Comparison of ENCODE assay signal across 8 cellular contexts in the genomic region with DNA sequence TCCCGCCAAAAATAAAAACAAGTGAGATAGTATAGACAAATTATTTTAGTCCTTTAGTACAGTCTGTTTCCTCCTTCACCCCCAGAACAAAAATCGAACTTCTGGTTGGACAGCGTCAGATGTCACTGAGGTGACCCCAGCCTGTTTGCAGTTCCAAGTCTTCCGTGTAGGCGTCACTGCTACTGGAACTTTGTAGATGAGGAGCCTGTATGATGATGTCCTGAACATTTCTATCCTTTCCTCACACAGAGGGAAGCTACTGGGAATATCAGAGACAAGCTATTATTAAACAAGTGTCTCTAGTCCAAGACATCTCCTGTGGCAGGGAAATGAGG. TPM values are rescaled to one million over a fixed set of nuclear protein-coding genes. Genes with fewer than 3 reads are reported as not detected.
DNase-seq lines count a peak whose midpoint lies in the region; ATAC-seq and TF ChIP-seq lines count a peak whose summit lies in the region.

No MANE protein-coding gene starts in this region.

- H3K36me3 ChIP-seq in SK-N-SH (replicated peaks in 1 of 2; ENCODE audit: control insufficient read depth in 1 of 2, insufficient read depth in 2 of 2, low read length in 1 of 2) (peaks cover 8 to 21% of the 10 kb centered on the region in 2 experiments), neuron (ENCODE audit: insufficient read depth, low read length) (peaks cover 7% of the 10 kb centered on the region)

- no peak; the same call in 1 of the 2 replicates for TF ChIP-seq CTCF in SK-N-SH (IDR thresholded peaks at IDR 0.05)

- peak overlapping the region; percentile 95 for H3K27ac Mint-ChIP-seq in activated T-cell treated with anti-CD3 and anti-CD28 coated beads, Interleukin-2, amount 50 U/mL, for 24 hours

- no peak overlapping the region for H2AFZ ChIP-seq in SK-N-SH (ENCODE audit: low read depth)
- H2AFZ ChIP-seq in neuron (ENCODE audit: low read depth, low read length) = no peak overlapping the region

- H3K4me1 Mint-ChIP-seq in activated T-cell treated with anti-CD3 and anti-CD28 coated beads, Interleukin-2, amount 50 U/mL, for 24 hours (ENCODE audit: low read depth) = peaks cover 65% of the 10 kb centered on the region

- peaks cover 39% of the 10 kb centered on the region for H3K36me3 Mint-ChIP-seq in activated T-cell treated with anti-CD3 and anti-CD28 coated beads, Interleukin-2, amount 50 U/mL, for 24 hours (ENCODE audit: low read depth)

- H3K27me3 ChIP-seq in SK-N-SH (ENCODE audit: insufficient read depth) = no peaks in the 10 kb centered on the region
- H3K27me3 ChIP-seq in neuron (ENCODE audit: insufficient read depth, low read length) = no peaks in the 10 kb centered on the region

- CTCF ChIA-PET in SK-N-SH (lab: Yijun Ruan, JAX) = interaction anchor here (0.7 to 20.5 kb wide), 12 partner anchors 11 to 206 kb away, joined by 3 to 1002 read pairs (median 4); partner anchors contain the start of genes CUEDC1, MRPS23 and SRSF1

- POLR2A ChIA-PET in SK-N-SH (lab: Yijun Ruan, JAX) = interaction anchor here (1.0 to 1.6 kb wide), 11 partner anchors 17 to 139 kb away, joined by 3 to 10 read pairs (median 5); partner anchors contain the start of genes CUEDC1, DYNLL2, MRPS23 and SRSF1

- TF ChIP-seq POLR2A in erythroblast (IDR thresholded peaks at IDR 0.05; ENCODE audit: low read length) = no peak

- H3K79me2 ChIP-seq in SK-N-SH (ENCODE audit: insufficient read depth) = peaks cover 38% of the 10 kb centered on the region

- WGBS in SK-N-SH (ENCODE audit: low lambda C conversion rate) = 12% methylated on average over 5 of the region's 5 CpGs

- no peaks in the 10 kb centered on the region for H3K27me3 Mint-ChIP-seq in activated T-cell treated with anti-CD3 and anti-CD28 coated beads, Interleukin-2, amount 50 U/mL, for 24 hours

- DNase-seq in activated T-cell treated with anti-CD3 and anti-CD28 coated beads, Interleukin-2, amount 50 U/mL, for 24 hours = no peak
- no peak for DNase-seq in activated T-cell treated with anti-CD3 and anti-CD28 coated beads, Interleukin-2, amount 50 U/mL, for 48 hours
- DNase-seq in SK-N-SH (peak; percentile 63), erythroblast (lab: John Stamatoyannopoulos, UW) (peak; percentile 48 to 59), COR-L47 (lab: John Stamatoyannopoulos, UW) (no peak)

- H3K4me3 Mint-ChIP-seq in activated T-cell treated with anti-CD3 and anti-CD28 coated beads, Interleukin-2, amount 50 U/mL, for 24 hours = peak overlapping the region; percentile 85

- no peaks in the 10 kb centered on the region for H3K9me3 ChIP-seq in SK-N-SH
- H3K9me3 ChIP-seq in neuron (ENCODE audit: low read length) = no peaks in the 10 kb centered on the region

- H3K9me2 ChIP-seq in SK-N-SH = no peaks in the 10 kb centered on the region

- H3F3A ChIP-seq in SK-N-SH (replicated peaks; ENCODE audit: insufficient read depth) = peaks cover 67% of the 10 kb centered on the region

- peak overlapping the region; percentile 96 to 100 for H3K27ac ChIP-seq in SK-N-SH (ENCODE audit: low read depth in 2 of 2, low read length in 1 of 2)

- peaks cover 21% of the 10 kb centered on the region for H4K20me1 ChIP-seq in SK-N-SH (ENCODE audit: insufficient read depth)

- TF ChIP-seq EP300 in SK-N-SH (IDR thresholded peaks at IDR 0.05; ENCODE audit: borderline replicate concordance in 1 of 2, low read depth in 1 of 2, low read length in 1 of 2) = no peak

- H3K9ac ChIP-seq in SK-N-SH = peak overlapping the region; percentile 98

- peak overlapping the region; percentile 78 to 98 for H3K4me3 ChIP-seq in SK-N-SH (ENCODE audit: low read depth in 2 of 2, low read length in 1 of 2)
- peak overlapping the region; percentile 75 for H3K4me3 ChIP-seq in neuron (ENCODE audit: low read length)

- ATAC-seq in GM21526 (IDR thresholded peaks at IDR 0.05; ENCODE audit: low FRiP score, unreplicated experiment) (no peak), GM21619 (IDR thresholded peaks at IDR 0.05; ENCODE audit: unreplicated experiment) (no peak)

- peak overlapping the region; percentile 86 for H3K4me2 ChIP-seq in SK-N-SH

- peak; percentile 32; the same call in 1 of the 2 replicates for TF ChIP-seq RAD21 in SK-N-SH (IDR thresholded peaks at IDR 0.05; ENCODE audit: low read length)

- no peaks in the 10 kb centered on the region for H3K9me3 Mint-ChIP-seq in activated T-cell treated with anti-CD3 and anti-CD28 coated beads, Interleukin-2, amount 50 U/mL, for 24 hours

- H3K4me1 ChIP-seq in SK-N-SH (ENCODE audit: control insufficient read depth in 1 of 2, insufficient read depth in 2 of 2, low read depth in 1 of 2, low read length in 1 of 2) = peaks cover 17 to 49% of the 10 kb centered on the region in 2 experiments
- H3K4me1 ChIP-seq in neuron (ENCODE audit: insufficient read depth, low read length) = peaks cover 45% of the 10 kb centered on the region

TF ChIP-seq in SK-N-SH, 30 proteins besides CTCF, POLR2A, EP300 and RAD21:
- 0 out of 2 replicates have a peak, but pooled peaks have one; percentile 48 for TF ChIP-seq REST (IDR thresholded peaks at IDR 0.05; ENCODE audit: low read depth, low read length)
- no peak for TF ChIP-seq NFIC (IDR thresholded peaks at IDR 0.05; ENCODE audit: borderline replicate concordance)
- peak; percentile 21; the same call in 1 of the 2 replicates for TF ChIP-seq SMC3 (IDR thresholded peaks at IDR 0.05; ENCODE audit: low read depth, low read length)
- peak; percentile 20 for TF ChIP-seq MXI1 (IDR thresholded peaks at IDR 0.05; ENCODE audit: low read depth, low read length)
- peak; percentile 90 for TF ChIP-seq RFX5 (IDR thresholded peaks at IDR 0.05; ENCODE audit: low read length)
- no peak for TF ChIP-seq SIN3A (IDR thresholded peaks at IDR 0.05; ENCODE audit: borderline replicate concordance, low read depth, low read length)
- no peak for TF ChIP-seq TEAD4 (IDR thresholded peaks at IDR 0.05; ENCODE audit: borderline replicate concordance, insufficient read depth)
- no peak for TF ChIP-seq FOXJ3 (CRISPR knock-in tag; IDR thresholded peaks at IDR 0.05)

RNA-seq across cellular contexts. Expression of gene VEZF1, which starts 0.9 kb away (rescaled TPM):
- polyA plus RNA-seq in SK-N-SH (2012; rRNA removed) = 35.1 and 43.0 TPM in 2 replicates
- polyA plus RNA-seq in SK-N-SH (2012; cell fraction: cytosol; rRNA removed) = 42.9 and 43.3 TPM in 2 replicates
- 27.8 and 49.4 TPM in 2 replicates for polyA plus RNA-seq in SK-N-SH (2012; cell fraction: nucleus; rRNA removed)

RNA-seq across cellular contexts. Expression of gene SRSF1, which starts 18.1 kb away (rescaled TPM):
- polyA plus RNA-seq in SK-N-SH (2012; rRNA removed) = 248 and 291 TPM in 2 replicates
- 162 and 163 TPM in 2 replicates for polyA plus RNA-seq in SK-N-SH (2012; cell fraction: cytosol; rRNA removed)
- polyA plus RNA-seq in SK-N-SH (2012; cell fraction: nucleus; rRNA removed) = 1,134 and 1,547 TPM in 2 replicates

RNA-seq across cellular contexts. Expression of gene CUEDC1, which starts 33.8 kb away (rescaled TPM):
- polyA plus RNA-seq in SK-N-SH (2012; rRNA removed) = 50.3 and 58.9 TPM in 2 replicates
- 25.4 and 31.6 TPM in 2 replicates for polyA plus RNA-seq in SK-N-SH (2012; cell fraction: cytosol; rRNA removed)
- polyA plus RNA-seq in SK-N-SH (2012; cell fraction: nucleus; rRNA removed) = 207 and 306 TPM in 2 replicates

Comparison
In these comparisons a context has a peak if more than half of its experiments do, and no peak if none do; other contexts are left out.
1. DNase-seq: peak in SK-N-SH (single experiment) and erythroblast (2 of 2); none in activated T-cell treated with anti-CD3 and anti-CD28 coated beads, Interleukin-2, amount 50 U/mL, for 24 hours (single experiment), activated T-cell treated with anti-CD3 and anti-CD28 coated beads, Interleukin-2, amount 50 U/mL, for 48 hours (0 of 2) and COR-L47 (single experiment).